Comparison of ENCODE assay signal across 15 cellular contexts in the genomic region with DNA sequence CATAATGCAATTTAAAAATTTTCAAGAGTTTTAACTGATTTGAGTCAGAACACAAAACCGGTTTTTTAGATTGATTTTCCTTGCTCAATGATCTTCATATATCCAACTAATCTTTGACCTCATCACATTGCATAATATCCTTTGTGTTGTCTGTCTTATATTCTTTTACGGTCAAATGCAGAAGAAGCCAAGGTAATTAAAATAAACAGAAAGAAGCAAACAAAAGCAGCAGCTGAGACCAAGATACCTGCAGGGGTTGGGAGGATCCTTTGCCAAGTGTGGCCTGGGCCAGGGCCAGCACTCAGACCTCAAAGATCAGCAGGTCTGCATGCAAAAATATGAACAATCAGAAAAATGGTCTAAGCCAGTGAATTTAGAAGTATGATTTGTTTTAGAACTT.
"Had no signal": no experiment of that assay in that cellular context is flagged by ENCODE, and none has a peak within 500 bp of the region (broad histone marks: within the 10 kb centered on the region; RNA-seq: fewer than 3 reads in every experiment).

No MANE protein-coding gene starts in this region.

- H3K4me1 ChIP-seq: ascending aorta, esophagus squamous epithelium, left lung, upper lobe of right lung had no signal

- H3K27ac Mint-ChIP-seq: activated naive CD4-positive, alpha-beta T cell treated with anti-CD3 and anti-CD28 coated beads, Interleukin-2, amount 10 ng/mL, durations not matched to agents 7 days and 5 days; memory B cell; natural killer cell treated with Interleukin-12 subunit alpha and Interleukin-12 subunit beta and Interleukin-15 and Interleukin-18, amount 100 ng/mL, for 72 hours; stimulated activated effector memory CD8-positive, alpha-beta T cell treated with anti-CD3 and anti-CD28 coated beads, Interleukin-12 subunit alpha, Interleukin-12 subunit beta, amount 100 ng/mL, for 72 hours had no signal

- H3K27me3 ChIP-seq: ascending aorta, esophagus squamous epithelium, left lung, upper lobe of right lung had no signal

- H3K36me3 Mint-ChIP-seq: activated naive CD4-positive, alpha-beta T cell treated with anti-CD3 and anti-CD28 coated beads, Interleukin-2, amount 10 ng/mL, durations not matched to agents 7 days and 5 days; memory B cell; stimulated activated effector memory CD8-positive, alpha-beta T cell treated with anti-CD3 and anti-CD28 coated beads, Interleukin-12 subunit alpha, Interleukin-12 subunit beta, amount 100 ng/mL, for 72 hours had no signal

- H3K27me3 Mint-ChIP-seq: activated naive CD4-positive, alpha-beta T cell treated with anti-CD3 and anti-CD28 coated beads, Interleukin-2, amount 10 ng/mL, durations not matched to agents 7 days and 5 days; memory B cell; natural killer cell treated with Interleukin-12 subunit alpha and Interleukin-12 subunit beta and Interleukin-15 and Interleukin-18, amount 100 ng/mL, for 72 hours had no signal

- H3K27ac ChIP-seq: ascending aorta, coronary artery, esophagus squamous epithelium, left lung, thoracic aorta, upper lobe of right lung had no signal

- ATAC-seq: left lung; natural killer cell treated with Interleukin-12 subunit alpha and Interleukin-12 subunit beta and Interleukin-15 and Interleukin-18, amount 100 ng/mL, for 72 hours; stimulated activated effector memory CD8-positive, alpha-beta T cell treated with anti-CD3 and anti-CD28 coated beads, Interleukin-12 subunit alpha, Interleukin-12 subunit beta, amount 100 ng/mL, for 72 hours; upper lobe of right lung had no signal

- H3K4me3 Mint-ChIP-seq: activated naive CD4-positive, alpha-beta T cell treated with anti-CD3 and anti-CD28 coated beads, Interleukin-2, amount 10 ng/mL, durations not matched to agents 7 days and 5 days; memory B cell; natural killer cell treated with Interleukin-12 subunit alpha and Interleukin-12 subunit beta and Interleukin-15 and Interleukin-18, amount 100 ng/mL, for 72 hours; stimulated activated effector memory CD8-positive, alpha-beta T cell treated with anti-CD3 and anti-CD28 coated beads, Interleukin-12 subunit alpha, Interleukin-12 subunit beta, amount 100 ng/mL, for 72 hours had no signal

- H3K9me3 ChIP-seq: ascending aorta, left lung, thoracic aorta, upper lobe of right lung had no signal

- H3K36me3 ChIP-seq: ascending aorta, esophagus squamous epithelium, left lung, thoracic aorta, upper lobe of right lung had no signal

- DNase-seq: activated CD4-positive, CD25-positive, alpha-beta regulatory T cell treated with anti-CD3 and anti-CD28 coated beads, Interleukin-2, amount 50 U/mL, for 72 hours; activated naive CD4-positive, alpha-beta T cell treated with anti-CD3 and anti-CD28 coated beads, Interleukin-2, amount 10 ng/mL, durations not matched to agents 7 days and 5 days; effector CD4-positive, alpha-beta T cell; esophagus squamous epithelium; hippocampal formation; kidney; left lung; T-helper 9 cell; upper lobe of right lung had no signal

- H3K4me3 ChIP-seq: ascending aorta, coronary artery, esophagus squamous epithelium, left lung, thoracic aorta, upper lobe of right lung had no signal

- H3K4me1 Mint-ChIP-seq: activated naive CD4-positive, alpha-beta T cell treated with anti-CD3 and anti-CD28 coated beads, Interleukin-2, amount 10 ng/mL, durations not matched to agents 7 days and 5 days; memory B cell; stimulated activated effector memory CD8-positive, alpha-beta T cell treated with anti-CD3 and anti-CD28 coated beads, Interleukin-12 subunit alpha, Interleukin-12 subunit beta, amount 100 ng/mL, for 72 hours had no signal
